20 cellular contexts compared by ENCODE assay signal in the genomic region with DNA sequence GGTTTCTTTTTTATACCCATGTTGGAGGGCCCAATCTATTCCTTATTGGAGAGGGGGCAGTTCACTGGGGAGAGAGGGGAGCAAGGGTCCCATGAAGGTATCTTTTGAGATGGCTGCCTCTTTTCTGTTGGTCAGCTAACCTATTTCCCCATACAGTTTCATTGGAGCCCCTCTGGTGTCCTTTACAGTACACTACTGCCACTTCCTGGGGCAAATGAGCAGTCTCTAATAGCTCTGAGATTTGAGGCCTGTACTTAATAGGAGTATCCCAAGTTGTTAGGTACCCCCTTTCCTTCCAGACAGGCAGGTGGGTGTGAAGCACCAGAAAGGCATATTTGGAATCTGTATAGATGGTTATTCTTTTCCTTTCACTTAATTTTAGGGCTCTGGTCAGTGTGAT. TPM values are rescaled to one million over a fixed set of nuclear protein-coding genes. Genes with fewer than 3 reads are reported as not detected.
DNase-seq lines count a peak whose midpoint lies in the region; ATAC-seq, FAIRE-seq and TF ChIP-seq lines count a peak whose summit lies in the region.
"Had no signal": no experiment of that assay in that cellular context is flagged by ENCODE, and none has a peak within 500 bp of the region (broad histone marks: within the 10 kb centered on the region; RNA-seq: fewer than 3 reads in every experiment).

No MANE protein-coding gene starts in this region.

- no peak overlapping the region for H3K56ac ChIP-seq in mesendoderm (ENCODE audit: low read length)

- intact Hi-C loops in GM12878 (cut with micrococcal nuclease; ENCODE audit: unreplicated experiment), result no loop called here

- no peaks in the 10 kb centered on the region for H3K79me1 ChIP-seq in mesendoderm (ENCODE audit: low read length)

- H2BK5ac ChIP-seq in mesendoderm (ENCODE audit: low read length), result no peak overlapping the region

- no peaks in the 10 kb centered on the region for H3K36me3 ChIP-seq in GM12878 (ENCODE audit: control insufficient read depth in 2 of 2, insufficient read depth in 2 of 2, low read length in 1 of 2)
- H3K36me3 ChIP-seq in mesendoderm (ENCODE audit: control insufficient read depth, insufficient read depth, low read length), result no peaks in the 10 kb centered on the region
- H3K36me3 ChIP-seq: thoracic aorta had no signal

- ATAC-seq in GM12878 (peak; percentile 79), GM18873 (IDR thresholded peaks at IDR 0.05; ENCODE audit: low FRiP score, unreplicated experiment) (no peak)
- no peak for ATAC-seq in activated CD8-positive, alpha-beta T cell treated with anti-CD3 and anti-CD28 coated beads, Interleukin-2, amount 10 ng/mL, durations not matched to agents 7 days and 5 days
- ATAC-seq: activated CD4-positive, CD25-positive, alpha-beta regulatory T cell treated with anti-CD3 and anti-CD28 coated beads, Interleukin-2, amount 50 U/mL, for 24 hours; activated T-cell treated with anti-CD3 and anti-CD28 coated beads, Interleukin-2, amount 50 U/mL, for 4 hours had no signal

- H4K20me1 ChIP-seq in GM12878 (ENCODE audit: control insufficient read depth, insufficient read depth), result no peaks in the 10 kb centered on the region

- no peaks in the 10 kb centered on the region for H3K36me3 Mint-ChIP-seq in activated CD8-positive, alpha-beta T cell treated with anti-CD3 and anti-CD28 coated beads, Interleukin-2, amount 10 ng/mL, durations not matched to agents 7 days and 5 days (ENCODE audit: low read depth)

- H2BK120ac ChIP-seq in mesendoderm (ENCODE audit: low read depth, low read length), result no peak overlapping the region

- peak; percentile 55 for TF ChIP-seq RAD21 in GM12878 (IDR thresholded peaks at IDR 0.05; ENCODE audit: insufficient read depth, low read depth, low read length)

- H3K27me3 ChIP-seq in GM12878 (replicated peaks in 1 of 2; ENCODE audit: control insufficient read depth in 2 of 2, insufficient read depth in 2 of 2, low read length in 1 of 2) (no peaks in the 10 kb centered on the region), mesendoderm (ENCODE audit: insufficient read depth, low read length, poor library complexity) (no peaks in the 10 kb centered on the region)

- H3K27ac ChIP-seq in GM12878 (ENCODE audit: control insufficient read depth, insufficient read depth), result no peak overlapping the region
- no peak overlapping the region for H3K27ac ChIP-seq in mesendoderm (ENCODE audit: low read depth, low read length)
- H3K27ac ChIP-seq: 22Rv1, skin epidermis, thoracic aorta had no signal

- H3K9ac ChIP-seq in GM12878 (ENCODE audit: control insufficient read depth, insufficient read depth, low read length), result no peak overlapping the region
- H3K9ac ChIP-seq in mesendoderm (ENCODE audit: low read length), result no peak overlapping the region

- H3K4me3 Mint-ChIP-seq in activated CD8-positive, alpha-beta T cell treated with anti-CD3 and anti-CD28 coated beads, Interleukin-2, amount 10 ng/mL, durations not matched to agents 7 days and 5 days, result no peak overlapping the region
- H3K4me3 Mint-ChIP-seq: activated T-cell treated with anti-CD3 and anti-CD28 coated beads, Interleukin-2, amount 50 U/mL, for 4 hours; neural crest cell had no signal

- H2BK15ac ChIP-seq in mesendoderm (replicated peaks; ENCODE audit: low read depth), result no peak overlapping the region

- H3K4me1 ChIP-seq in GM12878 (ENCODE audit: control insufficient read depth, insufficient read depth, low read length), result no peaks in the 10 kb centered on the region
- H3K4me1 ChIP-seq in mesendoderm (ENCODE audit: control insufficient read depth, low read depth, low read length), result no peaks in the 10 kb centered on the region

- POLR2A ChIA-PET in GM12878 (lab: Charles Lee), result no interaction called here
- POLR2A ChIA-PET in activated CD8-positive, alpha-beta T cell treated with anti-CD3 and anti-CD28 coated beads, Interleukin-2, amount 10 ng/mL, durations not matched to agents 7 days and 5 days (lab: Charles Lee), result no interaction called here

- H4K8ac ChIP-seq in mesendoderm (ENCODE audit: low read depth, low read length), result no peak overlapping the region

- no peak for FAIRE-seq in GM12878 (lab: Jason Lieb, UNC)

- CTCF ChIA-PET in GM12878 (lab: Yijun Ruan, JAX), result interaction anchor here (0.6 to 11.7 kb wide), 9 partner anchors 8 to 782 kb away, joined by 3 to 300 read pairs (median 3); partner anchors contain the start of gene ARHGAP5
- CTCF ChIA-PET in activated CD8-positive, alpha-beta T cell treated with anti-CD3 and anti-CD28 coated beads, Interleukin-2, amount 10 ng/mL, durations not matched to agents 7 days and 5 days (lab: Charles Lee), result interaction anchor here (0.8 to 2.7 kb wide), 2 partner anchors 10 to 168 kb away, joined by 3 to 9 read pairs; no protein-coding TSS in a partner anchor

- DNase-seq in DMS 273 (lab: John Stamatoyannopoulos, UW; ENCODE audit: unreplicated experiment), result peak; percentile 23
- no peak for DNase-seq in DMS 273 treated with DMSO at 0.1 percent for 48 hours (lab: John Stamatoyannopoulos, UW)
- DNase-seq in HCEC 1CT, result peak; percentile 27
- DNase-seq in GM12878 (ENCODE audit: low read depth, low spot score), result no peak
- peak; percentile 30 for DNase-seq in mesendoderm
- DNase-seq in ureter (ENCODE audit: low spot score), result no peak
- DNase-seq in activated CD8-positive, alpha-beta T cell treated with anti-CD3 and anti-CD28 coated beads, Interleukin-2, amount 10 ng/mL, durations not matched to agents 7 days and 5 days, result no peak
- DNase-seq: activated T-cell treated with anti-CD3 and anti-CD28 coated beads, Interleukin-2, amount 50 U/mL, for 4 hours; aorta; DMS153; effector CD4-positive, alpha-beta T cell; glutamatergic neuron; NCI-H1694 treated with DMSO at 0.1 percent for 48 hours; SW 1271 had no signal

- RAD21 ChIA-PET in GM12878 (lab: Charles Lee; ENCODE audit: unreplicated experiment), result interaction anchor here (0.8 to 1.5 kb wide), 6 partner anchors 10 to 318 kb away, joined by 3 to 4 read pairs (median 4); no protein-coding TSS in a partner anchor

- no peak overlapping the region for H4K5ac ChIP-seq in mesendoderm (ENCODE audit: low read length)

- no peak overlapping the region for H3K27ac Mint-ChIP-seq in activated CD8-positive, alpha-beta T cell treated with anti-CD3 and anti-CD28 coated beads, Interleukin-2, amount 10 ng/mL, durations not matched to agents 7 days and 5 days

- no peak overlapping the region for H3K4ac ChIP-seq in mesendoderm (ENCODE audit: low read depth, low read length)

- TF ChIP-seq CTCF in GM12878 (IDR thresholded peaks at IDR 0.05 in 2 of 3, conservative IDR thresholded peaks at IDR 0.05 in 1 of 3; ENCODE audit: control insufficient read depth in 2 of 3, extremely low read depth in 1 of 3, insufficient read depth in 1 of 3, low read depth in 3 of 3, low read length in 3 of 3), result peak in 2 of 3 experiments; percentile 21 to 43; a peak in 2 of 6 replicates

- no peak overlapping the region for H2AK5ac ChIP-seq in mesendoderm (ENCODE audit: low read length)

- H3K23ac ChIP-seq in mesendoderm (ENCODE audit: low read length), result no peak overlapping the region

- H3K4me3 ChIP-seq in GM12878 (no peak overlapping the region), mesendoderm (ENCODE audit: low read length) (no peak overlapping the region)
- H3K4me3 ChIP-seq: skin epidermis, thoracic aorta had no signal

- SMC1A ChIA-PET in GM12878 (lab: Charles Lee; ENCODE audit: uncharacterized antibody, unreplicated experiment), result interaction anchor here (0.6 to 1.7 kb wide), 5 partner anchors 37 to 320 kb away, joined by 3 to 5 read pairs (median 4); no protein-coding TSS in a partner anchor

- H2AFZ ChIP-seq in GM12878 (ENCODE audit: control insufficient read depth, low read depth, low read length), result no peak overlapping the region

- no peak for TF ChIP-seq EP300 in GM12878 (IDR thresholded peaks at IDR 0.05; ENCODE audit: borderline replicate concordance in 1 of 2, control insufficient read depth in 1 of 2, low read depth in 2 of 2, low read length in 2 of 2)

- H3K4me2 ChIP-seq in GM12878 (ENCODE audit: control insufficient read depth, insufficient read depth) (no peak overlapping the region), mesendoderm (ENCODE audit: low read length) (no peak overlapping the region)

- peaks cover 3% of the 10 kb centered on the region for H3K27me3 Mint-ChIP-seq in activated CD8-positive, alpha-beta T cell treated with anti-CD3 and anti-CD28 coated beads, Interleukin-2, amount 10 ng/mL, durations not matched to agents 7 days and 5 days (ENCODE audit: low read depth)

- H3K9me3 Mint-ChIP-seq in activated CD8-positive, alpha-beta T cell treated with anti-CD3 and anti-CD28 coated beads, Interleukin-2, amount 10 ng/mL, durations not matched to agents 7 days and 5 days (ENCODE audit: insufficient read depth), result peaks cover 6% of the 10 kb centered on the region
- H3K9me3 Mint-ChIP-seq: activated T-cell treated with anti-CD3 and anti-CD28 coated beads, Interleukin-2, amount 50 U/mL, for 4 hours had no signal

- no TSS peak for BruUV-seq in GM12878 (replicated peaks; lab: Mats Ljungman, UMichigan)

- no peaks in the 10 kb centered on the region for H3K4me1 Mint-ChIP-seq in activated CD8-positive, alpha-beta T cell treated with anti-CD3 and anti-CD28 coated beads, Interleukin-2, amount 10 ng/mL, durations not matched to agents 7 days and 5 days (ENCODE audit: low read depth)
- H3K4me1 Mint-ChIP-seq: neural crest cell had no signal

- no peak for TF ChIP-seq POLR2A in GM12878 (IDR thresholded peaks at IDR 0.05; ENCODE audit: low read depth, low read length)

- H3K9me3 ChIP-seq in GM12878 (replicated peaks; ENCODE audit: control insufficient read depth, insufficient read depth, low read length), result no peaks in the 10 kb centered on the region
- H3K9me3 ChIP-seq: thoracic aorta had no signal

- in situ Hi-C loops in GM12878 (cut with MboI), result no loop called here

- no peak overlapping the region for H3K18ac ChIP-seq in mesendoderm (ENCODE audit: low read length)

- H3K79me2 ChIP-seq in GM12878 (ENCODE audit: control insufficient read depth, insufficient read depth, low read length), result no peaks in the 10 kb centered on the region
- no peaks in the 10 kb centered on the region for H3K79me2 ChIP-seq in mesendoderm (ENCODE audit: control insufficient read depth, insufficient read depth, low read length)

RNA-seq across cellular contexts. Expression of gene RNU6-8, which starts 41.3 kb away (rescaled TPM):
- not detected in 2 replicates for total RNA-seq in GM12878 (2013; cell fraction: nucleolus; rRNA removed)
- total RNA-seq in GM12878 (2014; rRNA removed) (not detected in 2 replicates), GM12878 (2014; rRNA removed; fragmentation: Illumina TruSeq; extraction: Trizol) (not detected in 2 replicates), GM12878 (2021) (not detected in 2 replicates), ureter (not detected)
- not detected for polyA plus RNA-seq in GM12878 (2011; ENCODE audit: low read depth)
- polyA plus RNA-seq in GM12878 (2011; rRNA removed) (not detected in 2 replicates), GM12878 (2014; fragmentation: Illumina TruSeq; extraction: Trizol) (not detected in 2 replicates), GM12878 (2014; fragmentation: Nextera tagmentation; extraction: Ambion mirVana) (not detected), GM12878 (2014; rRNA removed) (not detected in 2 replicates), GM12878 (2016; fragmentation: Nextera tagmentation; extraction: Ambion mirVana) (not detected)
- polyA plus RNA-seq in GM12878 (2011; cell fraction: cytosol; rRNA removed), result not detected in 2 replicates
- polyA plus RNA-seq in GM12878 (2011; cell fraction: nucleus; rRNA removed), result not detected in 2 replicates
- polyA plus RNA-seq in GM12878 (2012), result not detected in 2 replicates
- polyA minus RNA-seq in GM12878 (2011; rRNA and poly(A)+ RNA removed), result not detected in 2 replicates
- not detected in 2 replicates for polyA minus RNA-seq in GM12878 (2011; cell fraction: cytosol; rRNA and poly(A)+ RNA removed)
- polyA minus RNA-seq in GM12878 (2011; cell fraction: nucleus; rRNA and poly(A)+ RNA removed), result under 0.01 TPM in 1 of 2 replicates, not detected in the other
- polyA plus RNA-seq in mesendoderm (2013, experiment 1 of 2), result not detected
- not detected for polyA plus RNA-seq in mesendoderm (2013, experiment 2 of 2)
- not detected for total RNA-seq in activated CD8-positive, alpha-beta T cell treated with anti-CD3 and anti-CD28 coated beads, Interleukin-2, amount 10 ng/mL, durations not matched to agents 7 days and 5 days
- total RNA-seq: activated T-cell treated with anti-CD3 and anti-CD28 coated beads, Interleukin-2, amount 50 U/mL, for 4 hours; aorta; neural crest cell; thoracic aorta had no signal
- polyA plus RNA-seq: aorta had no signal

RNA-seq across cellular contexts. Expression of gene RNU6-7, which starts 42.6 kb away (rescaled TPM):
- not detected in 2 replicates for total RNA-seq in GM12878 (2013; cell fraction: nucleolus; rRNA removed)
- total RNA-seq in GM12878 (2014; rRNA removed), result not detected in 2 replicates
- not detected in 2 replicates for total RNA-seq in GM12878 (2014; rRNA removed; fragmentation: Illumina TruSeq; extraction: Trizol)
- not detected in 2 replicates for total RNA-seq in GM12878 (2021)
- not detected for polyA plus RNA-seq in GM12878 (2011; ENCODE audit: low read depth)
- polyA plus RNA-seq in GM12878 (2011; rRNA removed), result not detected in 2 replicates
- polyA plus RNA-seq in GM12878 (2011; cell fraction: cytosol; rRNA removed), result not detected in 2 replicates
- not detected in 2 replicates for polyA plus RNA-seq in GM12878 (2011; cell fraction: nucleus; rRNA removed)
- not detected in 2 replicates for polyA plus RNA-seq in GM12878 (2012)
- polyA plus RNA-seq in GM12878 (2014; fragmentation: Illumina TruSeq; extraction: Trizol), result not detected in 2 replicates
- polyA plus RNA-seq in GM12878 (2014; fragmentation: Nextera tagmentation; extraction: Ambion mirVana), result not detected
- not detected in 2 replicates for polyA plus RNA-seq in GM12878 (2014; rRNA removed)
- polyA plus RNA-seq in GM12878 (2016; fragmentation: Nextera tagmentation; extraction: Ambion mirVana), result not detected
- polyA minus RNA-seq in GM12878 (2011; rRNA and poly(A)+ RNA removed), result not detected in 2 replicates
- not detected in 2 replicates for polyA minus RNA-seq in GM12878 (2011; cell fraction: cytosol; rRNA and poly(A)+ RNA removed)
- under 0.01 TPM in 1 of 2 replicates, not detected in the other for polyA minus RNA-seq in GM12878 (2011; cell fraction: nucleus; rRNA and poly(A)+ RNA removed)
- polyA plus RNA-seq in mesendoderm (2013, experiment 1 of 2), result not detected
- polyA plus RNA-seq in mesendoderm (2013, experiment 2 of 2), result not detected
- not detected for total RNA-seq in ureter
- not detected for total RNA-seq in activated CD8-positive, alpha-beta T cell treated with anti-CD3 and anti-CD28 coated beads, Interleukin-2, amount 10 ng/mL, durations not matched to agents 7 days and 5 days
- total RNA-seq: activated T-cell treated with anti-CD3 and anti-CD28 coated beads, Interleukin-2, amount 50 U/mL, for 4 hours; aorta; neural crest cell; thoracic aorta had no signal
- polyA plus RNA-seq: aorta had no signal

Comparison
In these comparisons a context has a peak if more than half of its experiments do, and no peak if none do; other contexts are left out.
1. DNase-seq: peak in DMS 273 (single experiment), HCEC 1CT (single experiment) and mesendoderm (single experiment); none in DMS 273 treated with DMSO at 0.1 percent for 48 hours (single experiment), GM12878 (single experiment), ureter (single experiment) and activated CD8-positive, alpha-beta T cell treated with anti-CD3 and anti-CD28 coated beads, Interleukin-2, amount 10 ng/mL, durations not matched to agents 7 days and 5 days (single experiment).